In genomic region chr2:199458806-199459285, GRCh38 we compare ENCODE assay signal across 8 cellular contexts. TPM values are rescaled to one million over a fixed set of nuclear protein-coding genes. Genes with fewer than 3 reads are reported as not detected.
DNase-seq lines count a peak whose midpoint lies in the region; ATAC-seq and TF ChIP-seq lines count a peak whose summit lies in the region.

No MANE protein-coding gene starts in this region.

- H3K79me2 ChIP-seq in parathyroid adenoma: no peaks in the 10 kb centered on the region

- POLR2A ChIA-PET in activated CD4-positive, alpha-beta memory T cell treated with anti-CD3 and anti-CD28 coated beads, Interleukin-2, amount 10 ng/mL, durations not matched to agents 7 days and 5 days (lab: Charles Lee): interaction anchor here (0.6 to 0.8 kb wide), 2 partner anchors 10 to 1145 kb away, joined by 3 read pairs; no protein-coding TSS in a partner anchor

- peak; percentile 82 for DNase-seq in NCI-H748 (lab: John Stamatoyannopoulos, UW; ENCODE audit: unreplicated experiment)
- no peak for DNase-seq in NCI-H748 treated with DMSO at 0.1 percent for 48 hours (lab: John Stamatoyannopoulos, UW)
- DNase-seq in activated CD4-positive, alpha-beta memory T cell treated with anti-CD3 and anti-CD28 coated beads, Interleukin-2, amount 10 ng/mL, durations not matched to agents 7 days and 5 days: no peak
- DNase-seq in germinal center (ENCODE audit: low spot score): peak; percentile 47
- no peak for DNase-seq in NCI-H187 (lab: John Stamatoyannopoulos, UW)
- no peak for DNase-seq in GDM1 (lab: John Stamatoyannopoulos, UW)

- no peaks in the 10 kb centered on the region for H3K4me1 ChIP-seq in parathyroid adenoma

- peak overlapping the region; percentile 90 for H3K4me3 ChIP-seq in parathyroid adenoma (ENCODE audit: low read depth, low read length)

- H3K27me3 ChIP-seq in parathyroid adenoma (ENCODE audit: control insufficient read depth, insufficient read depth, low read length): peaks cover 19% of the 10 kb centered on the region

- H3K9ac ChIP-seq in parathyroid adenoma: no peak overlapping the region

- no peak for TF ChIP-seq CTCF in parathyroid adenoma (IDR thresholded peaks at IDR 0.05)

- no peak overlapping the region for H3K27ac Mint-ChIP-seq in activated CD4-positive, alpha-beta memory T cell treated with anti-CD3 and anti-CD28 coated beads, Interleukin-2, amount 10 ng/mL, durations not matched to agents 7 days and 5 days

- H3K4me3 Mint-ChIP-seq in activated CD4-positive, alpha-beta memory T cell treated with anti-CD3 and anti-CD28 coated beads, Interleukin-2, amount 10 ng/mL, durations not matched to agents 7 days and 5 days: peak overlapping the region; percentile 50

- H3K36me3 Mint-ChIP-seq in activated CD4-positive, alpha-beta memory T cell treated with anti-CD3 and anti-CD28 coated beads, Interleukin-2, amount 10 ng/mL, durations not matched to agents 7 days and 5 days (ENCODE audit: low read depth): peaks cover 16% of the 10 kb centered on the region

- ATAC-seq in HG02943 (IDR thresholded peaks at IDR 0.05; ENCODE audit: low read depth, unreplicated experiment): peak; percentile 44

- peaks cover 66% of the 10 kb centered on the region for H3K27me3 Mint-ChIP-seq in activated CD4-positive, alpha-beta memory T cell treated with anti-CD3 and anti-CD28 coated beads, Interleukin-2, amount 10 ng/mL, durations not matched to agents 7 days and 5 days

- peaks cover 7% of the 10 kb centered on the region for H3K9me3 ChIP-seq in parathyroid adenoma (ENCODE audit: control insufficient read depth, low read length)

- peaks cover 32% of the 10 kb centered on the region for H3K4me1 Mint-ChIP-seq in activated CD4-positive, alpha-beta memory T cell treated with anti-CD3 and anti-CD28 coated beads, Interleukin-2, amount 10 ng/mL, durations not matched to agents 7 days and 5 days

- peak overlapping the region; percentile 93 for H3K4me2 ChIP-seq in parathyroid adenoma (ENCODE audit: low read length)

- CTCF ChIA-PET in activated CD4-positive, alpha-beta memory T cell treated with anti-CD3 and anti-CD28 coated beads, Interleukin-2, amount 10 ng/mL, durations not matched to agents 7 days and 5 days (lab: Charles Lee): interaction anchor here (1.5 kb wide), 1 partner anchor 1144 kb away, joined by 3 read pairs; no protein-coding TSS in a partner anchor

- H2AFZ ChIP-seq in parathyroid adenoma: peak overlapping the region; percentile 99

- peak overlapping the region; percentile 13 for H3K27ac ChIP-seq in parathyroid adenoma

- H3K36me3 ChIP-seq in parathyroid adenoma (ENCODE audit: control insufficient read depth, insufficient read depth, low read length): no peaks in the 10 kb centered on the region

- no peaks in the 10 kb centered on the region for H3K9me3 Mint-ChIP-seq in activated CD4-positive, alpha-beta memory T cell treated with anti-CD3 and anti-CD28 coated beads, Interleukin-2, amount 10 ng/mL, durations not matched to agents 7 days and 5 days

RNA-seq across cellular contexts. Expression of gene SATB2, which starts 1.1 kb away (rescaled TPM):
- total RNA-seq in activated CD4-positive, alpha-beta memory T cell treated with anti-CD3 and anti-CD28 coated beads, Interleukin-2, amount 10 ng/mL, durations not matched to agents 7 days and 5 days: under 1 TPM; 0.13 to 0.18 TPM

Comparison
In these comparisons a context has a peak if more than half of its experiments do, and no peak if none do; other contexts are left out.
1. DNase-seq: peak in NCI-H748 (single experiment) and germinal center (single experiment); none in NCI-H748 treated with DMSO at 0.1 percent for 48 hours (single experiment), activated CD4-positive, alpha-beta memory T cell treated with anti-CD3 and anti-CD28 coated beads, Interleukin-2, amount 10 ng/mL, durations not matched to agents 7 days and 5 days (single experiment), NCI-H187 (0 of 2) and GDM1 (single experiment).